ENCODE assay signal across 8 cellular contexts in the genomic region with DNA sequence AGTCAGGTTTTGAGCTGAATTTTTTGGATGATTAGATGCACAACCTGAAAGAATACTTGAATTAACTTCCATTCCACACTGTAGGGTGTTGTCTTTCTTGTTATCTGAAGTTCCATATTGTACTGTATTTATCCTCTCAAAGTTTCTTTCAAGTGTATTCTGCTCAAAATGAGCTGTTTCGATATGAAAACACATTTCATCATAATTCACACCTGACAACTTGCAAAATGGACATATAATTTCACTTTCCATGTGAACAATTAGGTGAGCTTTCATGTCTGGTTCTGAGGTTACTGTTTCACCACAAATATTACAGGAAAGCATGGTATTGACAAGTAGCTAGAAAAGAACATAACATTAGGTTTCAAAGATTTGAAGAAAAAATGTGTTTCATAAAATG. TPM values are rescaled to one million over a fixed set of nuclear protein-coding genes. Genes with fewer than 3 reads are reported as not detected.
DNase-seq lines count a peak whose midpoint lies in the region; ATAC-seq and TF ChIP-seq lines count a peak whose summit lies in the region.

No MANE protein-coding gene starts in this region.

- WGBS in heart right ventricle, 2 donors = 84 to 88% methylated on average over 1 of the region's 1 CpG

- CTCF ChIA-PET in activated naive CD4-positive, alpha-beta T cell treated with anti-CD3 and anti-CD28 coated beads for 36 hours (lab: Charles Lee) = interaction anchor here (0.6 kb wide), 1 partner anchor 128 kb away, joined by 3 read pairs; no protein-coding TSS in a partner anchor
- CTCF ChIA-PET in activated CD8-positive, alpha-beta T cell treated with anti-CD3 and anti-CD28 coated beads, Interleukin-2, amount 10 ng/mL, durations not matched to agents 7 days and 5 days (lab: Charles Lee) = interaction anchor here (1.1 to 3.4 kb wide), 5 partner anchors 14 to 106 kb away, joined by 3 to 10 read pairs (median 6); partner anchors contain the start of gene KPNA5

- TF ChIP-seq CTCF in heart right ventricle (IDR thresholded peaks at IDR 0.05) = no peak

- peaks cover 18% of the 10 kb centered on the region for H3K36me3 Mint-ChIP-seq in activated naive CD4-positive, alpha-beta T cell treated with anti-CD3 and anti-CD28 coated beads for 36 hours (ENCODE audit: low read depth)
- H3K36me3 Mint-ChIP-seq in activated CD8-positive, alpha-beta T cell treated with anti-CD3 and anti-CD28 coated beads, Interleukin-2, amount 10 ng/mL, durations not matched to agents 7 days and 5 days (ENCODE audit: low read depth) = peaks cover 31% of the 10 kb centered on the region
- peaks cover 25% of the 10 kb centered on the region for H3K36me3 Mint-ChIP-seq in stimulated activated naive CD8-positive, alpha-beta T cell treated with anti-CD3 and anti-CD28 coated beads, Interleukin-15, Interleukin-2, amounts not matched to agents 100 ng/mL and 50 ng/mL, for 24 hours (ENCODE audit: low read depth)

- H3K9me3 Mint-ChIP-seq in activated naive CD4-positive, alpha-beta T cell treated with anti-CD3 and anti-CD28 coated beads for 36 hours = no peaks in the 10 kb centered on the region
- no peaks in the 10 kb centered on the region for H3K9me3 Mint-ChIP-seq in activated CD8-positive, alpha-beta T cell treated with anti-CD3 and anti-CD28 coated beads, Interleukin-2, amount 10 ng/mL, durations not matched to agents 7 days and 5 days (ENCODE audit: insufficient read depth)
- H3K9me3 Mint-ChIP-seq in stimulated activated naive CD8-positive, alpha-beta T cell treated with anti-CD3 and anti-CD28 coated beads, Interleukin-15, Interleukin-2, amounts not matched to agents 100 ng/mL and 50 ng/mL, for 24 hours = no peaks in the 10 kb centered on the region

- DNase-seq in activated naive CD4-positive, alpha-beta T cell treated with anti-CD3 and anti-CD28 coated beads for 36 hours = no peak
- DNase-seq in activated naive CD4-positive, alpha-beta T cell treated with Interleukin-2 at 50 U/mL for 16 hours = no peak
- DNase-seq in activated CD8-positive, alpha-beta T cell treated with anti-CD3 and anti-CD28 coated beads, Interleukin-2, amount 10 ng/mL, durations not matched to agents 7 days and 5 days = no peak
- DNase-seq in C1 segment of cervical spinal cord (lab: John Stamatoyannopoulos, UW) (no peak), NCI-H1092 treated with DMSO at 0.1 percent for 48 hours (lab: John Stamatoyannopoulos, UW) (no peak), heart right ventricle (no peak)

- no peaks in the 10 kb centered on the region for H3K27me3 Mint-ChIP-seq in activated naive CD4-positive, alpha-beta T cell treated with anti-CD3 and anti-CD28 coated beads for 36 hours (ENCODE audit: low read depth)
- peaks cover 6% of the 10 kb centered on the region for H3K27me3 Mint-ChIP-seq in activated CD8-positive, alpha-beta T cell treated with anti-CD3 and anti-CD28 coated beads, Interleukin-2, amount 10 ng/mL, durations not matched to agents 7 days and 5 days (ENCODE audit: low read depth)
- no peaks in the 10 kb centered on the region for H3K27me3 Mint-ChIP-seq in stimulated activated naive CD8-positive, alpha-beta T cell treated with anti-CD3 and anti-CD28 coated beads, Interleukin-15, Interleukin-2, amounts not matched to agents 100 ng/mL and 50 ng/mL, for 24 hours

- POLR2A ChIA-PET in activated CD8-positive, alpha-beta T cell treated with anti-CD3 and anti-CD28 coated beads, Interleukin-2, amount 10 ng/mL, durations not matched to agents 7 days and 5 days (lab: Charles Lee) = interaction anchor here (0.7 to 1.8 kb wide), 2 partner anchors 15 to 96 kb away, joined by 3 to 9 read pairs; partner anchors contain the start of gene RWDD1

- no peaks in the 10 kb centered on the region for H3K27me3 ChIP-seq in heart right ventricle

- no peaks in the 10 kb centered on the region for H3K9me3 ChIP-seq in heart right ventricle

- intact Hi-C loops in activated naive CD4-positive, alpha-beta T cell treated with anti-CD3 and anti-CD28 coated beads for 36 hours (cut with micrococcal nuclease) = loop anchor here (2.0 kb wide), 2 partner anchors 656 to 936 kb away; partner anchors contain the start of gene GOPC
- intact Hi-C loops in heart right ventricle (cut with DNase I) = loop anchor here in 1 of 10 donors (10.0 kb wide), 1 partner anchor 92 kb away; the partner anchor contains the start of gene RWDD1

- H3K36me3 ChIP-seq in heart right ventricle = no peaks in the 10 kb centered on the region

- H3K4me1 ChIP-seq in heart right ventricle = peaks cover 3 to 38% (median 29%) of the 10 kb centered on the region in 9 donors

- H3K4me1 Mint-ChIP-seq in activated naive CD4-positive, alpha-beta T cell treated with anti-CD3 and anti-CD28 coated beads for 36 hours (ENCODE audit: low read depth) = peaks cover 41% of the 10 kb centered on the region
- H3K4me1 Mint-ChIP-seq in activated CD8-positive, alpha-beta T cell treated with anti-CD3 and anti-CD28 coated beads, Interleukin-2, amount 10 ng/mL, durations not matched to agents 7 days and 5 days (ENCODE audit: low read depth) = peaks cover 46% of the 10 kb centered on the region
- peaks cover 45% of the 10 kb centered on the region for H3K4me1 Mint-ChIP-seq in stimulated activated naive CD8-positive, alpha-beta T cell treated with anti-CD3 and anti-CD28 coated beads, Interleukin-15, Interleukin-2, amounts not matched to agents 100 ng/mL and 50 ng/mL, for 24 hours (ENCODE audit: low read depth)

- peak overlapping the region in 1 of 10 donors; percentile 89 for H3K4me3 ChIP-seq in heart right ventricle

- no peak overlapping the region for H3K27ac ChIP-seq in heart right ventricle

- peak; percentile 35 for ATAC-seq in HG03064 (IDR thresholded peaks at IDR 0.05; ENCODE audit: low read depth, unreplicated experiment)
- ATAC-seq in activated CD8-positive, alpha-beta T cell treated with anti-CD3 and anti-CD28 coated beads, Interleukin-2, amount 10 ng/mL, durations not matched to agents 7 days and 5 days = no peak
- ATAC-seq in heart right ventricle = no peak

- H3K4me3 Mint-ChIP-seq in activated naive CD4-positive, alpha-beta T cell treated with anti-CD3 and anti-CD28 coated beads for 36 hours = peak overlapping the region; percentile 45
- peak overlapping the region; percentile 59 for H3K4me3 Mint-ChIP-seq in activated CD8-positive, alpha-beta T cell treated with anti-CD3 and anti-CD28 coated beads, Interleukin-2, amount 10 ng/mL, durations not matched to agents 7 days and 5 days
- peak overlapping the region; percentile 97 for H3K4me3 Mint-ChIP-seq in stimulated activated naive CD8-positive, alpha-beta T cell treated with anti-CD3 and anti-CD28 coated beads, Interleukin-15, Interleukin-2, amounts not matched to agents 100 ng/mL and 50 ng/mL, for 24 hours

- H3K27ac Mint-ChIP-seq in activated naive CD4-positive, alpha-beta T cell treated with anti-CD3 and anti-CD28 coated beads for 36 hours = no peak overlapping the region
- peak overlapping the region; percentile 46 for H3K27ac Mint-ChIP-seq in activated CD8-positive, alpha-beta T cell treated with anti-CD3 and anti-CD28 coated beads, Interleukin-2, amount 10 ng/mL, durations not matched to agents 7 days and 5 days
- H3K27ac Mint-ChIP-seq in stimulated activated naive CD8-positive, alpha-beta T cell treated with anti-CD3 and anti-CD28 coated beads, Interleukin-15, Interleukin-2, amounts not matched to agents 100 ng/mL and 50 ng/mL, for 24 hours = no peak overlapping the region

RNA-seq across cellular contexts. Expression of gene ZUP1, which starts 1.7 kb away (rescaled TPM):
- total RNA-seq in activated naive CD4-positive, alpha-beta T cell treated with anti-CD3 and anti-CD28 coated beads for 36 hours = 10 to 100 TPM; 27.2 to 30.7 TPM
- total RNA-seq in activated CD8-positive, alpha-beta T cell treated with anti-CD3 and anti-CD28 coated beads, Interleukin-2, amount 10 ng/mL, durations not matched to agents 7 days and 5 days = 10 to 100 TPM; 19.1 to 22.5 TPM
- total RNA-seq in heart right ventricle = 1 to 10 TPM; 2.9 to 4.7 (median 4.1) TPM
- polyA plus RNA-seq in heart right ventricle = 1 to 10 TPM; 2.9 to 9.1 TPM

RNA-seq across cellular contexts. Expression of gene KPNA5, which starts 14.1 kb away (rescaled TPM):
- total RNA-seq in activated naive CD4-positive, alpha-beta T cell treated with anti-CD3 and anti-CD28 coated beads for 36 hours = 1 to 10 TPM; 8.4 to 8.9 TPM
- total RNA-seq in activated CD8-positive, alpha-beta T cell treated with anti-CD3 and anti-CD28 coated beads, Interleukin-2, amount 10 ng/mL, durations not matched to agents 7 days and 5 days = 10 to 100 TPM in 1 of 2 experiments, 1 to 10 TPM in 1; 9.8 to 11.0 TPM
- 10 to 100 TPM in 1 of 10 donors, 1 to 10 TPM in 9; 6.8 to 11.7 (median 8.3) TPM for total RNA-seq in heart right ventricle
- polyA plus RNA-seq in heart right ventricle = 1 to 10 TPM; 1.0 to 2.7 TPM

RNA-seq across cellular contexts. Expression of gene RSPH4A, which starts 50.6 kb away (rescaled TPM):
- total RNA-seq in activated naive CD4-positive, alpha-beta T cell treated with anti-CD3 and anti-CD28 coated beads for 36 hours = not detected
- under 1 TPM; 0.18 to 0.29 TPM for total RNA-seq in activated CD8-positive, alpha-beta T cell treated with anti-CD3 and anti-CD28 coated beads, Interleukin-2, amount 10 ng/mL, durations not matched to agents 7 days and 5 days
- total RNA-seq in heart right ventricle = under 1 TPM in 8 of 10 donors, not detected in 2; 0.11 to 0.55 (median 0.22) TPM
- under 1 TPM; 0.14 to 0.44 TPM for polyA plus RNA-seq in heart right ventricle

Comparison
In these comparisons a context has a peak if more than half of its experiments do, and no peak if none do; other contexts are left out.
1. H3K4me3 Mint-ChIP-seq: peak in every context shown above with its lines; median percentile 97 in stimulated activated naive CD8-positive, alpha-beta T cell treated with anti-CD3 and anti-CD28 coated beads, Interleukin-15, Interleukin-2, amounts not matched to agents 100 ng/mL and 50 ng/mL, for 24 hours; 59 in activated CD8-positive, alpha-beta T cell treated with anti-CD3 and anti-CD28 coated beads, Interleukin-2, amount 10 ng/mL, durations not matched to agents 7 days and 5 days; 45 in activated naive CD4-positive, alpha-beta T cell treated with anti-CD3 and anti-CD28 coated beads for 36 hours.